Comparison of ENCODE assay signal across 2 cellular contexts in the genomic region with DNA sequence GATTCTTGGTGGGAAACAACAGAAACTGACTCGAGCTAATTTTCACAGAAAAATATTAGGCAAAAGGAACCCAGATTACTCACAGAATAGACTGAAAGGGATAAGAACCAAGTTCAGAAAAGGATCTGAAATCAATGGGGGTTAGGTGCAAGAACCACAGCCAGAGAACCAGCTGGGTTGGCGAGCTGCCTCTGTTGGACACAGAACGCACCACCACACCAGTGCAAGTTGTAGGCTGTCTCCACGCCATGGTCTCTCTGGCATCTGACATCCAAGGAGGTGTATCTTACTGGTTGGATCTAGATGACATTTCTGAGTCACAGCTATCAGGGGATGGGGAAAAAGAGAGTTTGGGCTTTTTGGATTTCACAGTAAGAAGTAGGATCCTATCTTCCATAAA.
TF ChIP-seq lines count a peak whose summit lies in the region.

No MANE protein-coding gene starts in this region.

TF ChIP-seq in GM23338, 12 proteins besides CTCF, POLR2A, EP300 and RAD21 (continues in another document):
- TF ChIP-seq, protein P1, sequence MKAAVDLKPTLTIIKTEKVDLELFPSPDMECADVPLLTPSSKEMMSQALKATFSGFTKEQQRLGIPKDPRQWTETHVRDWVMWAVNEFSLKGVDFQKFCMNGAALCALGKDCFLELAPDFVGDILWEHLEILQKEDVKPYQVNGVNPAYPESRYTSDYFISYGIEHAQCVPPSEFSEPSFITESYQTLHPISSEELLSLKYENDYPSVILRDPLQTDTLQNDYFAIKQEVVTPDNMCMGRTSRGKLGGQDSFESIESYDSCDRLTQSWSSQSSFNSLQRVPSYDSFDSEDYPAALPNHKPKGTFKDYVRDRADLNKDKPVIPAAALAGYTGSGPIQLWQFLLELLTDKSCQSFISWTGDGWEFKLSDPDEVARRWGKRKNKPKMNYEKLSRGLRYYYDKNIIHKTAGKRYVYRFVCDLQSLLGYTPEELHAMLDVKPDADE (IDR thresholded peaks at IDR 0.05) = no peak
- TF ChIP-seq JUNB (IDR thresholded peaks at IDR 0.05; ENCODE audit: unreplicated experiment) = no peak
- TF ChIP-seq NANOG (IDR thresholded peaks at IDR 0.05; ENCODE audit: borderline replicate concordance) = no peak
- no peak for TF ChIP-seq EZH2phosphoT487 (IDR thresholded peaks at IDR 0.05; ENCODE audit: unreplicated experiment)
- TF ChIP-seq ZNF462 (CRISPR knock-in tag; IDR thresholded peaks at IDR 0.05) = no peak
- no peak for TF ChIP-seq POLR2AphosphoS5 (IDR thresholded peaks at IDR 0.05; ENCODE audit: low read depth)
- TF ChIP-seq STAT1 (IDR thresholded peaks at IDR 0.05; ENCODE audit: unreplicated experiment) = no peak
- no peak for TF ChIP-seq EZH2 (IDR thresholded peaks at IDR 0.05; ENCODE audit: low read depth, unreplicated experiment)
- TF ChIP-seq ZNF331 (CRISPR knock-in tag; IDR thresholded peaks at IDR 0.05; ENCODE audit: low read depth) = no peak
- TF ChIP-seq REST (IDR thresholded peaks at IDR 0.05; ENCODE audit: unreplicated experiment) = no peak

TF ChIP-seq in H1, 55 proteins besides CTCF, POLR2A, EP300 and RAD21:
- TF ChIP-seq HDAC2 (IDR thresholded peaks at IDR 0.05; ENCODE audit: borderline replicate concordance in 1 of 2, low read depth in 2 of 2, low read length in 2 of 2) = no peak
